In the genomic region with DNA sequence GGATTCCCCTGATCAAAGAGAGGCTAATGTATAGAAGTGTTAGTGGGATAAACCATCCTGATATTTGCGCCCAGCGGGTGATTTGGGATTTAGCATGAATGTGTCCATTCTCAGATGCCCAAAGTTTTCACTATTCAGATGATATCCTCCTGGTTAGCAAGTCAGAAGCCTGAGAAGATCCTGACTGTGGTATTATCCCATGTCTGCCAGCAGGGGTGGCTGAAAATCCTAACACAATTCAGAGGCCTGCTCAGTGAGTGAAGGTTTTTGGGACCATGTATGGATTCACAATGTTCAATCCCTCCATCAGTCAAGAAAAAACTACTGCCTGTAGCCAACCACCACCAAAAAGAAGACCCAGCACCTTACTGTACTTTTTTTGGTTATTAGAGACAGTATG, we compare ENCODE assay signal across 11 cellular contexts.
DNase-seq lines count a peak whose midpoint lies in the region; ATAC-seq lines count a peak whose summit lies in the region.
"Had no signal": no experiment of that assay in that cellular context is flagged by ENCODE, and none has a peak within 500 bp of the region (broad histone marks: within the 10 kb centered on the region; RNA-seq: fewer than 3 reads in every experiment).

No MANE protein-coding gene starts in this region.

- H3K36me3 Mint-ChIP-seq in stimulated activated naive CD8-positive, alpha-beta T cell treated with anti-CD3 and anti-CD28 coated beads, Interleukin-15, Interleukin-2, amounts not matched to agents 100 ng/mL and 50 ng/mL, for 24 hours (ENCODE audit: low read depth): no peaks in the 10 kb centered on the region
- no peaks in the 10 kb centered on the region for H3K36me3 Mint-ChIP-seq in effector memory CD8-positive, alpha-beta T cell (ENCODE audit: insufficient read depth)

- no peak for ATAC-seq in stimulated activated naive CD8-positive, alpha-beta T cell treated with anti-CD3 and anti-CD28 coated beads, Interleukin-15, Interleukin-2, amounts not matched to agents 100 U/mL and 50 U/mL, for 24 hours
- no peak for ATAC-seq in effector memory CD8-positive, alpha-beta T cell (replicated peaks)
- ATAC-seq in HG02610 (IDR thresholded peaks at IDR 0.05; ENCODE audit: unreplicated experiment): no peak
- ATAC-seq in GM21526 (IDR thresholded peaks at IDR 0.05; ENCODE audit: low FRiP score, unreplicated experiment): no peak

- no peak overlapping the region for H3K4me3 Mint-ChIP-seq in stimulated activated naive CD8-positive, alpha-beta T cell treated with anti-CD3 and anti-CD28 coated beads, Interleukin-15, Interleukin-2, amounts not matched to agents 100 ng/mL and 50 ng/mL, for 24 hours
- H3K4me3 Mint-ChIP-seq in effector memory CD8-positive, alpha-beta T cell: no peak overlapping the region
- H3K4me3 Mint-ChIP-seq: T-helper 1 cell treated with Interleukin-12 subunit alpha and Interleukin-12 subunit beta and Interleukin-4 antibody, amounts not matched to agents 30 μg/mL and 1 μg/mL, for 36 hours had no signal

- H3K27ac Mint-ChIP-seq in stimulated activated naive CD8-positive, alpha-beta T cell treated with anti-CD3 and anti-CD28 coated beads, Interleukin-15, Interleukin-2, amounts not matched to agents 100 ng/mL and 50 ng/mL, for 24 hours: peak overlapping the region; percentile 69
- peak overlapping the region; percentile 83 to 86 for H3K27ac Mint-ChIP-seq in effector memory CD8-positive, alpha-beta T cell
- H3K27ac Mint-ChIP-seq: T-helper 1 cell treated with Interleukin-12 subunit alpha and Interleukin-12 subunit beta and Interleukin-4 antibody, amounts not matched to agents 30 μg/mL and 1 μg/mL, for 36 hours had no signal

- DNase-seq in stimulated activated naive CD8-positive, alpha-beta T cell treated with anti-CD3 and anti-CD28 coated beads, Interleukin-15, Interleukin-2, amounts not matched to agents 100 U/mL and 50 U/mL, for 24 hours: no peak
- DNase-seq in NCI-H69 (lab: John Stamatoyannopoulos, UW) (peak; percentile 7), DMS153 (lab: John Stamatoyannopoulos, UW) (no peak), CD1c-positive myeloid dendritic cell (ENCODE audit: extremely low spot score) (no peak)
- DNase-seq in effector memory CD8-positive, alpha-beta T cell: no peak
- DNase-seq: Caco-2, NCI-H1417 had no signal

- no peaks in the 10 kb centered on the region for H3K9me3 Mint-ChIP-seq in stimulated activated naive CD8-positive, alpha-beta T cell treated with anti-CD3 and anti-CD28 coated beads, Interleukin-15, Interleukin-2, amounts not matched to agents 100 ng/mL and 50 ng/mL, for 24 hours
- no peaks in the 10 kb centered on the region for H3K9me3 Mint-ChIP-seq in effector memory CD8-positive, alpha-beta T cell
- H3K9me3 Mint-ChIP-seq: T-helper 1 cell treated with Interleukin-12 subunit alpha and Interleukin-12 subunit beta and Interleukin-4 antibody, amounts not matched to agents 30 μg/mL and 1 μg/mL, for 36 hours had no signal

- peaks cover 15% of the 10 kb centered on the region for H3K4me1 Mint-ChIP-seq in stimulated activated naive CD8-positive, alpha-beta T cell treated with anti-CD3 and anti-CD28 coated beads, Interleukin-15, Interleukin-2, amounts not matched to agents 100 ng/mL and 50 ng/mL, for 24 hours (ENCODE audit: low read depth)
- H3K4me1 Mint-ChIP-seq in effector memory CD8-positive, alpha-beta T cell (ENCODE audit: low read depth in 2 of 2): peaks cover 13 to 17% of the 10 kb centered on the region in 2 donors

- peaks cover 3% of the 10 kb centered on the region for H3K27me3 Mint-ChIP-seq in stimulated activated naive CD8-positive, alpha-beta T cell treated with anti-CD3 and anti-CD28 coated beads, Interleukin-15, Interleukin-2, amounts not matched to agents 100 ng/mL and 50 ng/mL, for 24 hours
- no peaks in the 10 kb centered on the region for H3K27me3 Mint-ChIP-seq in effector memory CD8-positive, alpha-beta T cell
